In genomic region chr3:167941234-167941995, GRCh38 we compare ENCODE assay signal across 10 cellular contexts.
DNase-seq lines count a peak whose midpoint lies in the region; ATAC-seq and TF ChIP-seq lines count a peak whose summit lies in the region.
"Had no signal": no experiment of that assay in that cellular context is flagged by ENCODE, and none has a peak within 500 bp of the region (broad histone marks: within the 10 kb centered on the region; RNA-seq: fewer than 3 reads in every experiment).

No MANE protein-coding gene starts in this region.

- H3K4me3 Mint-ChIP-seq in activated T-helper 17 cell treated with anti-CD3 and anti-CD28 coated beads, Interleukin-2, amount 50 U/mL, for 72 hours, result no peak overlapping the region

- H3K36me3 Mint-ChIP-seq in activated T-helper 17 cell treated with anti-CD3 and anti-CD28 coated beads, Interleukin-2, amount 50 U/mL, for 72 hours (ENCODE audit: low read depth), result no peaks in the 10 kb centered on the region

- H3K27me3 Mint-ChIP-seq in activated T-helper 17 cell treated with anti-CD3 and anti-CD28 coated beads, Interleukin-2, amount 50 U/mL, for 72 hours, result peaks cover 18% of the 10 kb centered on the region

- no peaks in the 10 kb centered on the region for H3K9me3 Mint-ChIP-seq in activated T-helper 17 cell treated with anti-CD3 and anti-CD28 coated beads, Interleukin-2, amount 50 U/mL, for 72 hours

- no peak for TF ChIP-seq CTCF in astrocyte of the cerebellum (IDR thresholded peaks at IDR 0.05; ENCODE audit: low read depth, low read length, missing control alignments)

- no peaks in the 10 kb centered on the region for H3K4me1 Mint-ChIP-seq in activated T-helper 17 cell treated with anti-CD3 and anti-CD28 coated beads, Interleukin-2, amount 50 U/mL, for 72 hours

- no peak overlapping the region for H3K27ac Mint-ChIP-seq in activated T-helper 17 cell treated with anti-CD3 and anti-CD28 coated beads, Interleukin-2, amount 50 U/mL, for 72 hours

- DNase-seq in AG08395 (ENCODE audit: low spot score), result peak; percentile 76
- DNase-seq in KG1 (lab: John Stamatoyannopoulos, UW), result peak; percentile 44
- DNase-seq in astrocyte of the cerebellum (ENCODE audit: low read depth), result peak; percentile 77
- peak; percentile 9 for DNase-seq in left kidney (ENCODE audit: low read depth, low spot score)
- DNase-seq: central memory CD4-positive, alpha-beta T cell; ovary had no signal

- no peak overlapping the region for H3K4me3 ChIP-seq in astrocyte of the cerebellum (ENCODE audit: low read depth, low read length)
- H3K4me3 ChIP-seq: ovary had no signal

- in situ Hi-C loops in astrocyte of the cerebellum (cut with HindIII; ENCODE audit: low sequenced_read_pairs), result no loop called here

- ATAC-seq in HG03139 (IDR thresholded peaks at IDR 0.05; ENCODE audit: unreplicated experiment), result no peak
- ATAC-seq in activated T-helper 17 cell treated with anti-CD3 and anti-CD28 coated beads, Interleukin-2, amount 50 U/mL, for 72 hours (replicated peaks), result no peak
- no peak for ATAC-seq in HG02938 (IDR thresholded peaks at IDR 0.05; ENCODE audit: unreplicated experiment)
- ATAC-seq in GM19452 (IDR thresholded peaks at IDR 0.05; ENCODE audit: unreplicated experiment), result no peak

Comparison
In these comparisons a context has a peak if more than half of its experiments do, and no peak if none do; other contexts are left out.
1. DNase-seq: peak in every context shown above with its lines; median percentile 77 in astrocyte of the cerebellum; 76 in AG08395; 44 in KG1; 9 in left kidney.